Comparison of ENCODE assay signal across 10 cellular contexts in genomic region chr17:41894791-41895331, GRCh38. TPM values are rescaled to one million over a fixed set of nuclear protein-coding genes. Genes with fewer than 3 reads are reported as not detected.
DNase-seq lines count a peak whose midpoint lies in the region; ATAC-seq and TF ChIP-seq lines count a peak whose summit lies in the region.
"Had no signal": no experiment of that assay in that cellular context is flagged by ENCODE, and none has a peak within 500 bp of the region (broad histone marks: within the 10 kb centered on the region; RNA-seq: fewer than 3 reads in every experiment).

No MANE protein-coding gene starts in this region.

- TF ChIP-seq CTCF in epithelial cell of proximal tubule (conservative IDR thresholded peaks at IDR 0.05; ENCODE audit: low read depth, low read length) (peak; percentile 17), nephron (IDR thresholded peaks at IDR 0.05; ENCODE audit: unreplicated experiment in 3 of 3) (no peak)

- H3K27me3 ChIP-seq in ACC112 (ENCODE audit: insufficient read depth, low read length) = no peaks in the 10 kb centered on the region
- H3K27me3 ChIP-seq: esophagus squamous epithelium had no signal

- no peaks in the 10 kb centered on the region for H3K9me3 Mint-ChIP-seq in nephron
- no peaks in the 10 kb centered on the region for H3K9me3 Mint-ChIP-seq in activated naive CD4-positive, alpha-beta T cell treated with anti-CD3 and anti-CD28 coated beads, Interleukin-2, amount 10 ng/mL, durations not matched to agents 7 days and 5 days

- TF ChIP-seq RAD21 in Ishikawa (IDR thresholded peaks at IDR 0.05; ENCODE audit: low read depth) = no peak

- H3K4me3 Mint-ChIP-seq in nephron = no peak overlapping the region
- no peak overlapping the region for H3K4me3 Mint-ChIP-seq in activated naive CD4-positive, alpha-beta T cell treated with anti-CD3 and anti-CD28 coated beads, Interleukin-2, amount 10 ng/mL, durations not matched to agents 7 days and 5 days

- H3K36me3 ChIP-seq in ACC112 (ENCODE audit: insufficient read depth, low read length) = peaks cover 22% of the 10 kb centered on the region

- peak overlapping the region in 2 of 3 experiments; percentile 39 to 87 for H3K27ac Mint-ChIP-seq in nephron
- H3K27ac Mint-ChIP-seq in activated naive CD4-positive, alpha-beta T cell treated with anti-CD3 and anti-CD28 coated beads, Interleukin-2, amount 10 ng/mL, durations not matched to agents 7 days and 5 days = no peak overlapping the region

- H3K4me3 ChIP-seq in ACC112 (ENCODE audit: low read depth, low read length) = no peak overlapping the region
- no peak overlapping the region for H3K4me3 ChIP-seq in epithelial cell of proximal tubule (ENCODE audit: low read depth, low read length)
- H3K4me3 ChIP-seq: esophagus squamous epithelium had no signal

- H3K4me1 Mint-ChIP-seq in nephron = peaks cover 11% of the 10 kb centered on the region
- H3K4me1 Mint-ChIP-seq in activated naive CD4-positive, alpha-beta T cell treated with anti-CD3 and anti-CD28 coated beads, Interleukin-2, amount 10 ng/mL, durations not matched to agents 7 days and 5 days = no peaks in the 10 kb centered on the region

- TF ChIP-seq EP300 in Ishikawa (IDR thresholded peaks at IDR 0.05; ENCODE audit: borderline replicate concordance) = no peak

- H3K36me3 Mint-ChIP-seq in nephron (ENCODE audit: low read depth) = peaks cover 77% of the 10 kb centered on the region
- peaks cover 65% of the 10 kb centered on the region for H3K36me3 Mint-ChIP-seq in activated naive CD4-positive, alpha-beta T cell treated with anti-CD3 and anti-CD28 coated beads, Interleukin-2, amount 10 ng/mL, durations not matched to agents 7 days and 5 days

- peaks cover 20% of the 10 kb centered on the region for H3K79me2 ChIP-seq in ACC112 (ENCODE audit: control insufficient read depth, insufficient read depth, low read length, unreplicated experiment)

- H3K27me3 Mint-ChIP-seq in nephron (ENCODE audit: low read depth) = no peaks in the 10 kb centered on the region
- H3K27me3 Mint-ChIP-seq in activated naive CD4-positive, alpha-beta T cell treated with anti-CD3 and anti-CD28 coated beads, Interleukin-2, amount 10 ng/mL, durations not matched to agents 7 days and 5 days = no peaks in the 10 kb centered on the region

- DNase-seq in epithelial cell of proximal tubule (ENCODE audit: low read depth) (peak; percentile 78), NCI-H1105 (lab: John Stamatoyannopoulos, UW) (no peak), activated T-cell treated with anti-CD3 and anti-CD28 coated beads for 4 hours (no peak)
- DNase-seq in activated naive CD4-positive, alpha-beta T cell treated with anti-CD3 and anti-CD28 coated beads, Interleukin-2, amount 10 ng/mL, durations not matched to agents 7 days and 5 days = no peak
- DNase-seq: esophagus squamous epithelium, NCI-H1436 had no signal

- peak overlapping the region; percentile 69 for H3K27ac ChIP-seq in ACC112 (ENCODE audit: low read depth, low read length)

- H3K4me1 ChIP-seq in ACC112 (ENCODE audit: control insufficient read depth, insufficient read depth, low read length, unreplicated experiment) = peaks cover 31% of the 10 kb centered on the region

- H2AFZ ChIP-seq in ACC112 (ENCODE audit: low read length, unreplicated experiment) = no peak overlapping the region

- ATAC-seq in HG02840 (IDR thresholded peaks at IDR 0.05; ENCODE audit: low FRiP score, unreplicated experiment) = no peak

- CTCF ChIA-PET in activated naive CD4-positive, alpha-beta T cell treated with anti-CD3 and anti-CD28 coated beads, Interleukin-2, amount 10 ng/mL, durations not matched to agents 7 days and 5 days (lab: Charles Lee) = interaction anchor here (0.7 to 1.0 kb wide), 3 partner anchors 10 to 108 kb away, joined by 3 read pairs; partner anchors contain the start of gene JUP

TF ChIP-seq in Ishikawa, 13 proteins besides CTCF, POLR2A, EP300 and RAD21:
- TF ChIP-seq CEBPB (IDR thresholded peaks at IDR 0.05) (peak; percentile 69), EGR1 (IDR thresholded peaks at IDR 0.05) (no peak)

RNA-seq across cellular contexts. Expression of gene ACLY, which starts 23.9 kb away (rescaled TPM):
- total RNA-seq in epithelial cell of proximal tubule = 193 and 311 TPM in 2 replicates

RNA-seq across cellular contexts. Expression of gene KLHL11, which starts 29.6 kb away (rescaled TPM):
- total RNA-seq in epithelial cell of proximal tubule = 12.3 and 13.8 TPM in 2 replicates

RNA-seq across cellular contexts. Expression of gene ODAD4, which starts 35.6 kb away (rescaled TPM):
- total RNA-seq in epithelial cell of proximal tubule = 0.23 and 0.29 TPM in 2 replicates

RNA-seq across cellular contexts. Expression of gene KLHL10, which starts 57.2 kb away (rescaled TPM):
- total RNA-seq in epithelial cell of proximal tubule = not detected in 2 replicates

RNA-seq across cellular contexts. Expression of gene NT5C3B, which starts 58.8 kb away (rescaled TPM):
- total RNA-seq in epithelial cell of proximal tubule = 67.6 and 70.8 TPM in 2 replicates
